8 cellular contexts compared by ENCODE assay signal in genomic region chr17:50482516-50482915, GRCh38. TPM values are rescaled to one million over a fixed set of nuclear protein-coding genes. Genes with fewer than 3 reads are reported as not detected.
DNase-seq lines count a peak whose midpoint lies in the region; ATAC-seq and TF ChIP-seq lines count a peak whose summit lies in the region.

No MANE protein-coding gene starts in this region.

- ATAC-seq in GM21447 (IDR thresholded peaks at IDR 0.05; ENCODE audit: unreplicated experiment), result no peak

- H3K27me3 ChIP-seq in neuronal stem cell (ENCODE audit: control insufficient read depth in 3 of 3, insufficient read depth in 3 of 3, low read depth in 1 of 3, low read length in 3 of 3) (peaks cover 0 to 2% (median 0%) of the 10 kb centered on the region in 3 experiments), stomach (no peaks in the 10 kb centered on the region)

- peak overlapping the region; percentile 42 for H2AFZ ChIP-seq in neuronal stem cell (ENCODE audit: low read length)

- TF ChIP-seq POLR2A in Raji (IDR thresholded peaks at IDR 0.05; ENCODE audit: insufficient read depth, low read depth, low read length) (0 out of 2 replicates have a peak, but pooled peaks have one; percentile 9), stomach (IDR thresholded peaks at IDR 0.05) (no peak)

- H3K14ac ChIP-seq in neuronal stem cell (ENCODE audit: low read length), result no peak overlapping the region

- no peaks in the 10 kb centered on the region for H3K9me3 ChIP-seq in neuronal stem cell (replicated peaks in 1 of 2; ENCODE audit: control insufficient read depth in 2 of 2, insufficient read depth in 1 of 2, low read depth in 1 of 2, low read length in 2 of 2)
- H3K9me3 ChIP-seq in stomach, result no peaks in the 10 kb centered on the region

- H3K18ac ChIP-seq in neuronal stem cell (ENCODE audit: low read length), result no peak overlapping the region

- H2BK12ac ChIP-seq in neuronal stem cell (ENCODE audit: low read length), result no peak overlapping the region

- intact Hi-C loops in stomach (cut with DNase I; ENCODE audit: low total_unique reads), result loop anchor here (10.0 kb wide), 1 partner anchor 52 kb away; the partner anchor contains the start of gene EPN3

- H3K36me3 ChIP-seq in neuronal stem cell (replicated peaks in 1 of 2; ENCODE audit: control insufficient read depth in 2 of 2, insufficient read depth in 2 of 2, low read length in 2 of 2), result peaks cover 2 to 18% of the 10 kb centered on the region in 2 donors
- H3K36me3 ChIP-seq in stomach, result peaks cover 25 to 52% (median 49%) of the 10 kb centered on the region in 4 donors

- H4K91ac ChIP-seq in neuronal stem cell (ENCODE audit: low read depth, low read length, poor library complexity), result no peak overlapping the region

- DNase-seq in GM03348 (ENCODE audit: low spot score) (peak; percentile 91), KBM-7 (peak; percentile 73), foreskin fibroblast (peak; percentile 95 to 98), neuronal stem cell (ENCODE audit: low spot score) (peak; percentile 76), stomach (peak; percentile 98)
- DNase-seq in activated effector memory CD4-positive, alpha-beta T cell treated with anti-CD3 and anti-CD28 coated beads, Interleukin-2, amount 50 U/mL, for 16 hours, result peak; percentile 90

- no peak overlapping the region for H4K8ac ChIP-seq in neuronal stem cell (ENCODE audit: low read depth, low read length)

- H3K4ac ChIP-seq in neuronal stem cell (ENCODE audit: low read length), result no peak overlapping the region

- no peaks in the 10 kb centered on the region for H3K79me1 ChIP-seq in neuronal stem cell (ENCODE audit: low read depth, low read length)

- no peak overlapping the region for H3K4me2 ChIP-seq in neuronal stem cell (ENCODE audit: insufficient read depth, low read length, poor library complexity, severe bottlenecking)

- no peak overlapping the region for H3K9ac ChIP-seq in neuronal stem cell (ENCODE audit: low read depth, low read length, poor library complexity)

- H2BK5ac ChIP-seq in neuronal stem cell (ENCODE audit: low read length), result no peak overlapping the region

- no peak overlapping the region for H2BK120ac ChIP-seq in neuronal stem cell (ENCODE audit: low read depth, low read length)

- H2AK5ac ChIP-seq in neuronal stem cell (ENCODE audit: low read depth, low read length), result peak overlapping the region; percentile 67

- no peak overlapping the region for H3K4me3 ChIP-seq in foreskin fibroblast (ENCODE audit: low read depth in 1 of 2, low read length in 2 of 2)
- no peak overlapping the region for H3K4me3 ChIP-seq in neuronal stem cell (ENCODE audit: low read length in 2 of 2)
- no peak overlapping the region for H3K4me3 ChIP-seq in stomach

- peak; percentile 90 for TF ChIP-seq CTCF in foreskin fibroblast (IDR thresholded peaks at IDR 0.05; ENCODE audit: low read depth, low read length)
- TF ChIP-seq CTCF in stomach (IDR thresholded peaks at IDR 0.05), result peak in 5 of 7 experiments; percentile 79 to 97 (median 88)

- WGBS in neuronal stem cell (ENCODE audit: extremely low coverage in 2 of 2, insufficient read length in 2 of 2, insufficient replicate concordance in 1 of 2), 2 donors, result no CpG with 5 or more reads among the region's 7 CpGs
- WGBS in stomach, 5 donors, result 0 to 10% (median 7%) methylated on average over 6 to 7 of the region's 7 CpGs

- TF ChIP-seq EP300 in stomach (IDR thresholded peaks at IDR 0.05), result peak; percentile 68

- H3K27ac ChIP-seq in neuronal stem cell (replicated peaks; ENCODE audit: low read length) (no peak overlapping the region), stomach (peak overlapping the region; percentile 16 to 91 (median 77))

- peaks cover 5 to 7% of the 10 kb centered on the region in 2 donors for H3K4me1 ChIP-seq in neuronal stem cell (ENCODE audit: control insufficient read depth in 2 of 2, insufficient read depth in 1 of 2, low read depth in 1 of 2, low read length in 2 of 2)
- peaks cover 19 to 57% (median 41%) of the 10 kb centered on the region in 4 donors for H3K4me1 ChIP-seq in stomach

- in situ Hi-C loops in KBM-7 (cut with MboI; ENCODE audit: low pct_unique_long_range_greater_than_20kb, low sequenced_read_pairs), result no loop called here

- H3K23ac ChIP-seq in neuronal stem cell (ENCODE audit: low read depth, low read length, poor library complexity), result peak overlapping the region; percentile 26

- no peak overlapping the region for H2BK15ac ChIP-seq in neuronal stem cell (ENCODE audit: low read length)

RNA-seq across cellular contexts. Expression of gene RSAD1, which starts 3.9 kb away (rescaled TPM):
- 8.9 TPM for polyA plus RNA-seq in neuronal stem cell (2013, experiment 1 of 2)
- 8.5 TPM for polyA plus RNA-seq in neuronal stem cell (2013, experiment 2 of 2)
- 10 to 100 TPM; 18.7 to 54.8 (median 22.0) TPM for total RNA-seq in stomach
- 10 to 100 TPM; 23.9 to 29.4 (median 28.7) TPM for polyA plus RNA-seq in stomach

RNA-seq across cellular contexts. Expression of gene CHAD, which starts 13.8 kb away (rescaled TPM):
- not detected for polyA plus RNA-seq in neuronal stem cell (2013, experiment 1 of 2)
- polyA plus RNA-seq in neuronal stem cell (2013, experiment 2 of 2), result 0.04 TPM
- 10 to 100 TPM in 2 of 5 donors, under 1 TPM in 2, not detected in 1; 0.45 to 12.0 (median 6.0) TPM for total RNA-seq in stomach
- polyA plus RNA-seq in stomach, result 1 to 10 TPM; 2.6 to 8.5 (median 4.9) TPM

RNA-seq across cellular contexts. Expression of gene MYCBPAP, which starts 25.7 kb away (rescaled TPM):
- 1.8 TPM for polyA plus RNA-seq in neuronal stem cell (2013, experiment 1 of 2)
- 2.2 TPM for polyA plus RNA-seq in neuronal stem cell (2013, experiment 2 of 2)
- total RNA-seq in stomach, result 1 to 10 TPM in 3 of 5 donors, not detected in 2; 1.1 to 2.7 (median 2.6) TPM
- under 1 TPM in 2 of 3 donors, not detected in 1; 0.25 to 0.31 TPM for polyA plus RNA-seq in stomach

RNA-seq across cellular contexts. Expression of gene EPN3, which starts 50.0 kb away (rescaled TPM):
- 0.04 TPM for polyA plus RNA-seq in neuronal stem cell (2013, experiment 1 of 2)
- 0.07 TPM for polyA plus RNA-seq in neuronal stem cell (2013, experiment 2 of 2)
- 100 to 1,000 TPM in 2 of 5 donors, 10 to 100 TPM in 2, 1 to 10 TPM in 1; 6.4 to 117 (median 49.5) TPM for total RNA-seq in stomach
- 10 to 100 TPM; 25.9 to 76.3 (median 40.6) TPM for polyA plus RNA-seq in stomach

RNA-seq across cellular contexts. Expression of gene ACSF2, which starts 56.5 kb away (rescaled TPM):
- 12.5 TPM for polyA plus RNA-seq in neuronal stem cell (2013, experiment 1 of 2)
- 13.0 TPM for polyA plus RNA-seq in neuronal stem cell (2013, experiment 2 of 2)
- 100 to 1,000 TPM in 3 of 5 donors, 10 to 100 TPM in 2; 16.1 to 172 (median 103) TPM for total RNA-seq in stomach
- 10 to 100 TPM; 44.7 to 86.8 (median 49.1) TPM for polyA plus RNA-seq in stomach
